In the genomic region with DNA sequence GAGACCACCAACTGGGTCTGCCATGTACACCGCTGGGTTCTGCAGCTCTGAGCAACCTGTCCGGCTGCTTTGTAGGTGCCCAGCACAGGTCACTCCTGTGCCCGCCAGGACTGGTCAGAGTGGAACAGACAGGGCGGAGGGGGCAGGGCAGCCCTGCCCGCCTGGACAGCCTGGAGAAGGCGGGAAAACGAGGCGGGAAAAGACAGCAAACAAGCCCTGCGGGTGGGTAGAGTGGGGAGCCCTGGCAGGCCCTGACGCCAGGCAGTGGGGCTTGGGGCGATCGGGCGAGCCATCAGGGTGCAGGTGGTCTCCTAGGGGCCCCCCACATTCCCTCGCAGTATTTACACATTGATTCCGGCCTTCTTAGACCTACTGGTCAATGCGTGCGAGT, we compare ENCODE assay signal across 1 cellular context.
TF ChIP-seq lines count a peak whose summit lies in the region.

No MANE protein-coding gene starts in this region.

TF ChIP-seq in HepG2, 621 proteins besides CTCF, POLR2A, EP300 and RAD21 (continued from another document):
- TF ChIP-seq, protein P1, sequence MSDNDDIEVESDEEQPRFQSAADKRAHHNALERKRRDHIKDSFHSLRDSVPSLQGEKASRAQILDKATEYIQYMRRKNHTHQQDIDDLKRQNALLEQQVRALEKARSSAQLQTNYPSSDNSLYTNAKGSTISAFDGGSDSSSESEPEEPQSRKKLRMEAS (IDR thresholded peaks at IDR 0.05), result peak; percentile 80
- TF ChIP-seq ZFP82 (CRISPR knock-in tag; IDR thresholded peaks at IDR 0.05; ENCODE audit: borderline replicate concordance), result 0 out of 2 replicates have a peak, but pooled peaks have one; percentile 3
